Comparison of ENCODE assay signal across 8 cellular contexts in the genomic region with DNA sequence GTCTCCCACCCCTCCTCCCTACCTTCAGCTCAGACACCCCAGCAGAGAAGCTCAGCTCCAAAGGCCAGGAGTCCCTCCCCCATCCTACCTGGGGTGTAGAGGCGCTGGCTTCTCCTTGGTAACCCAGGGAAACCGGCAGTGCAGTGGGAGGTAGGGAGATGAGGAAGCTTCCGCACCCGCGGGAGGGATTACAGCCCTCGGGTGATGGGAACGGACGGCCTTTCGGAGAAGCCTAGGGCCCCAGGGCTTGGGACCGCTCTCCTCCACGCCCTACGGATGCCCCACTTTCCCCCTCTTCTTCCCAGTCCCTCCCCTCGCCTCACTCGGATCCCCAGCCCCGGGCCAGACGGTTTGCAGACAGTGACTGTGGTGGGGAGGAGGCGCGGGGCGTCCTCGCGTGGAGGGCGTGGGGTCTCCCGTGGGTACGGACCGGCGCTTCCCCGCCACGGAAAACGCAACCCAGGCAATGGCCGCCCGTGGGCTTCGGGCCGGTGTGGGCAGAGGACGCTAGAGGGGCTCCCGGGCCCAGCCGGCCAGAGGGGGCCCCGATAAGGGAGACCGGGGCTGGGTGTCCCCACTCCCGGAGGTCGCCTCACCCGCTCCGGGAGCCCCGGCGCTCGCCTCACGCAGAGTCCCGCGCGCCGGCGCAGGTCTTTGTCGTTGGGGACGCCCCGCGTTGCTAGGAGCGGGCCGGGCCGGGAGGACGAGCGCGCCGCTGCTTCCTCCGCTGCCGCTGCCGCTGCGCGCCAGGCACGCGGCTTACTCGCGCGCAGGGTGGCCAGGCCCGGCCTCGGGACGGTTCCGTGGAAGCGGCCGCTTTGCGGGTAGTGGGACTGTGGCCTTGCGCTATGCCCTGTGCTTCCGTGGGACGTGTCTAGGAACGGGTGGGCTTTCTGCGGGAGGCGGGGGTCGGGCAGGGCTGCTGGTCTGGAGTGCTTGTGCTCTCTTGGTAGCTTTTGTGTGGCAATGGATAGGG. TPM values are rescaled to one million over a fixed set of nuclear protein-coding genes. Genes with fewer than 3 reads are reported as not detected.
DNase-seq lines count a peak whose midpoint lies in the region; ATAC-seq and TF ChIP-seq lines count a peak whose summit lies in the region.

No MANE protein-coding gene starts in this region.

- intact Hi-C loops in spleen (cut with DNase I; ENCODE audit: low total_unique reads): no loop called here

- H3K27me3 ChIP-seq in spleen (replicated peaks in 1 of 7): peaks cover 4 to 61% (median 37%) of the 10 kb centered on the region in 7 donors

- peak overlapping the region; percentile 45 for H3K4me3 Mint-ChIP-seq in T-helper 2 cell treated with Interferon-gamma antibody and Interleukin-4, amounts not matched to agents 5 μg/mL and 100 μg/mL, for 36 hours

- H3K27ac ChIP-seq in spleen: no peak overlapping the region

- H3K27me3 Mint-ChIP-seq in T-helper 2 cell treated with Interferon-gamma antibody and Interleukin-4, amounts not matched to agents 5 μg/mL and 100 μg/mL, for 36 hours (ENCODE audit: low read depth): peaks cover 48% of the 10 kb centered on the region

- no peak for TF ChIP-seq POLR2A in spleen (IDR thresholded peaks at IDR 0.05)

- peaks cover 10 to 20% (median 14%) of the 10 kb centered on the region in 6 donors for H3K4me1 ChIP-seq in spleen

- peaks cover 27% of the 10 kb centered on the region for H3K36me3 Mint-ChIP-seq in T-helper 2 cell treated with Interferon-gamma antibody and Interleukin-4, amounts not matched to agents 5 μg/mL and 100 μg/mL, for 36 hours (ENCODE audit: low read depth)

- no peak overlapping the region for H3K27ac Mint-ChIP-seq in T-helper 2 cell treated with Interferon-gamma antibody and Interleukin-4, amounts not matched to agents 5 μg/mL and 100 μg/mL, for 36 hours

- peak overlapping the region in 7 of 8 donors; percentile 22 to 69 (median 42) for H3K4me3 ChIP-seq in spleen

- in situ Hi-C loops in T47D (cut with HindIII; ENCODE audit: low pct_unique_long_range_greater_than_20kb, low sequenced_read_pairs): no loop called here

- no peaks in the 10 kb centered on the region for H3K9me3 Mint-ChIP-seq in T-helper 2 cell treated with Interferon-gamma antibody and Interleukin-4, amounts not matched to agents 5 μg/mL and 100 μg/mL, for 36 hours

- H3K9me3 ChIP-seq in spleen: no peaks in the 10 kb centered on the region

- H3K4me1 Mint-ChIP-seq in T-helper 2 cell treated with Interferon-gamma antibody and Interleukin-4, amounts not matched to agents 5 μg/mL and 100 μg/mL, for 36 hours (ENCODE audit: low read depth): peaks cover 2% of the 10 kb centered on the region

- WGBS in spleen, 5 donors: 1 to 4% (median 2%) methylated on average over 17 to 86 of the region's 86 CpGs

- DNase-seq in NCI-H2081 (lab: John Stamatoyannopoulos, UW) (peak; percentile 50 to 63), NCI-H2081 treated with DMSO at 0.1 percent for 48 hours (lab: John Stamatoyannopoulos, UW) (no peak), T47D (ENCODE audit: low read depth in 1 of 2, low spot score in 1 of 2) (peak; percentile 57 to 60), iPS-NIHi7 (ENCODE audit: extremely low spot score) (peak; percentile 77), spleen (peak; percentile 85), NOMO-1 treated with dmso at 0.1 percent for 144 hours (lab: John Stamatoyannopoulos, UW; ENCODE audit: unreplicated experiment) (no peak)
- DNase-seq in T-helper 2 cell treated with Interferon-gamma antibody and Interleukin-4, amounts not matched to agents 5 μg/mL and 100 μg/mL, for 36 hours (ENCODE audit: low spot score): peak; percentile 29

- peaks cover 0 to 32% (median 23%) of the 10 kb centered on the region in 6 donors for H3K36me3 ChIP-seq in spleen

- ATAC-seq in GM19351 (IDR thresholded peaks at IDR 0.05; ENCODE audit: unreplicated experiment): no peak

- TF ChIP-seq CTCF in spleen (IDR thresholded peaks at IDR 0.05 in 8 of 11, conservative IDR thresholded peaks at IDR 0.05 in 3 of 11): no peak

RNA-seq across cellular contexts. Expression of a gene that starts 15.8 kb away (rescaled TPM):
- 10 to 100 TPM; 11.0 to 16.8 (median 14.6) TPM for total RNA-seq in spleen
- 1 to 10 TPM; 3.5 to 6.7 (median 3.7) TPM for polyA plus RNA-seq in spleen

RNA-seq across cellular contexts. Expression of a gene that starts 27.1 kb away (rescaled TPM):
- total RNA-seq in spleen: under 1 TPM in 1 of 7 donors, not detected in 6; 0.17 TPM
- under 1 TPM in 2 of 3 donors, not detected in 1; 0.03 to 0.11 TPM for polyA plus RNA-seq in spleen

RNA-seq across cellular contexts. Expression of a gene that starts 32.0 kb away (rescaled TPM):
- total RNA-seq in spleen: 10 to 100 TPM; 32.2 to 89.7 (median 60.7) TPM
- 10 to 100 TPM; 41.3 to 49.8 (median 42.3) TPM for polyA plus RNA-seq in spleen

RNA-seq across cellular contexts. Expression of a gene that starts 40.0 kb away (rescaled TPM):
- total RNA-seq in spleen: 10 to 100 TPM; 22.4 to 30.4 (median 27.9) TPM
- 10 to 100 TPM; 17.6 to 22.0 (median 21.7) TPM for polyA plus RNA-seq in spleen

RNA-seq across cellular contexts. Expression of a gene that starts 45.1 kb away (rescaled TPM):
- not detected for total RNA-seq in spleen
- polyA plus RNA-seq in spleen: not detected

Comparison
In these comparisons a context has a peak if more than half of its experiments do, and no peak if none do; other contexts are left out.
1. DNase-seq: peak in NCI-H2081 (2 of 2), T-helper 2 cell treated with Interferon-gamma antibody and Interleukin-4, amounts not matched to agents 5 μg/mL and 100 μg/mL, for 36 hours (single experiment), T47D (2 of 2), iPS-NIHi7 (single experiment) and spleen (single experiment); none in NCI-H2081 treated with DMSO at 0.1 percent for 48 hours (single experiment) and NOMO-1 treated with dmso at 0.1 percent for 144 hours (single experiment).